In genomic region chr10:31758495-31758894, GRCh38 we compare ENCODE assay signal across 9 cellular contexts.
DNase-seq lines count a peak whose midpoint lies in the region; ATAC-seq, FAIRE-seq and TF ChIP-seq lines count a peak whose summit lies in the region.
"Had no signal": no experiment of that assay in that cellular context is flagged by ENCODE, and none has a peak within 500 bp of the region (broad histone marks: within the 10 kb centered on the region; RNA-seq: fewer than 3 reads in every experiment).

No MANE protein-coding gene starts in this region.

- no peaks in the 10 kb centered on the region for H3K79me2 ChIP-seq in GM23338 (replicated peaks; ENCODE audit: insufficient read depth)

- H4K20me1 ChIP-seq in GM23338 (replicated peaks; ENCODE audit: insufficient read depth): no peaks in the 10 kb centered on the region

- H3K27me3 Mint-ChIP-seq in GM23338 (ENCODE audit: insufficient read depth, low read depth, poor library complexity): peaks cover 18% of the 10 kb centered on the region
- H3K27me3 Mint-ChIP-seq in naive thymus-derived CD8-positive, alpha-beta T cell: no peaks in the 10 kb centered on the region
- H3K27me3 Mint-ChIP-seq: activated CD4-positive, alpha-beta T cell treated with anti-CD3 and anti-CD28 coated beads, Interleukin-2, amount 10 ng/mL, durations not matched to agents 24 days and 14 days had no signal

- no peak overlapping the region for H2AFZ ChIP-seq in GM23338

- H3K27ac ChIP-seq in A549: no peak overlapping the region
- no peak overlapping the region for H3K27ac ChIP-seq in GM23338 (ENCODE audit: low read depth)
- H3K27ac ChIP-seq in coronary artery: peak overlapping the region; percentile 84 to 99

- H3K36me3 Mint-ChIP-seq in GM23338 (ENCODE audit: low read depth): peaks cover 15% of the 10 kb centered on the region
- H3K36me3 Mint-ChIP-seq in naive thymus-derived CD8-positive, alpha-beta T cell: no peaks in the 10 kb centered on the region

- 83% methylated on average over 5 of the region's 5 CpGs for WGBS in A549 (ENCODE audit: missing lambda C conversion rate)

- no peaks in the 10 kb centered on the region for H3K36me3 ChIP-seq in GM23338 (ENCODE audit: insufficient read depth)

- ATAC-seq in A549 (no peak), GM23338 (no peak)
- ATAC-seq in naive thymus-derived CD8-positive, alpha-beta T cell: no peak

- peak overlapping the region; percentile 87 for H3K4me3 Mint-ChIP-seq in GM23338
- peak overlapping the region in 9 of 10 donors; percentile 15 to 93 (median 52) for H3K4me3 Mint-ChIP-seq in naive thymus-derived CD8-positive, alpha-beta T cell

- CTCF ChIA-PET in A549 (lab: Yijun Ruan, JAX): no interaction called here

- no peaks in the 10 kb centered on the region; the same call in 1 of the 2 replicates for H3K9me2 ChIP-seq in GM23338 (ENCODE audit: insufficient read depth)

- peaks cover 9% of the 10 kb centered on the region for H3K9me3 Mint-ChIP-seq in GM23338
- H3K9me3 Mint-ChIP-seq in naive thymus-derived CD8-positive, alpha-beta T cell: no peaks in the 10 kb centered on the region
- H3K9me3 Mint-ChIP-seq: activated CD4-positive, alpha-beta T cell treated with anti-CD3 and anti-CD28 coated beads, Interleukin-2, amount 10 ng/mL, durations not matched to agents 24 days and 14 days had no signal

- TF ChIP-seq RAD21 in A549 (conservative IDR thresholded peaks at IDR 0.05 in 1 of 2, IDR thresholded peaks at IDR 0.05 in 1 of 2): no peak

- peaks cover 76% of the 10 kb centered on the region for H3K4me1 Mint-ChIP-seq in GM23338
- H3K4me1 Mint-ChIP-seq in naive thymus-derived CD8-positive, alpha-beta T cell: peaks cover 2 to 18% (median 15%) of the 10 kb centered on the region in 4 donors

- H3K4me2 ChIP-seq in A549 (peak overlapping the region; percentile 99), GM23338 (peak overlapping the region; percentile 64; the same call in 1 of the 2 replicates)

- H3K27me3 ChIP-seq in GM23338 (ENCODE audit: insufficient read depth): no peaks in the 10 kb centered on the region

- POLR2A ChIA-PET in A549 (lab: Yijun Ruan, JAX): no interaction called here
- POLR2A ChIA-PET in naive thymus-derived CD8-positive, alpha-beta T cell (lab: Charles Lee): no interaction called here

- DNase-seq in A549 (ENCODE audit: low read depth in 1 of 2, low spot score in 1 of 2): no peak
- no peak for DNase-seq in GM23338 (ENCODE audit: low spot score)
- no peak for DNase-seq in coronary artery (ENCODE audit: low spot score)
- no peak for DNase-seq in naive thymus-derived CD8-positive, alpha-beta T cell
- DNase-seq in GM10266 (ENCODE audit: extremely low spot score): no peak
- no peak for DNase-seq in NOMO-1 treated with DMSO at 0.1 percent for 48 hours (lab: John Stamatoyannopoulos, UW; ENCODE audit: unreplicated experiment)
- DNase-seq in SW480 (ENCODE audit: low spot score): no peak
- no peak for DNase-seq in NCI-H146 treated with DMSO at 0.1 percent for 48 hours (lab: John Stamatoyannopoulos, UW; ENCODE audit: unreplicated experiment)

- no peak for TF ChIP-seq CTCF in A549 (IDR thresholded peaks at IDR 0.05)
- TF ChIP-seq CTCF in GM23338 (conservative IDR thresholded peaks at IDR 0.05; ENCODE audit: low read depth in 2 of 2): no peak
- no peak for TF ChIP-seq CTCF in coronary artery (IDR thresholded peaks at IDR 0.05)
- TF ChIP-seq CTCF in GM10266 (IDR thresholded peaks at IDR 0.05; ENCODE audit: control insufficient read depth, insufficient read depth, low read depth, missing control alignments): no peak

- no peaks in the 10 kb centered on the region for H3K9me3 ChIP-seq in A549

- no peak for TF ChIP-seq EP300 in A549 (IDR thresholded peaks at IDR 0.05)

- 0 out of 2 replicates have a peak, but pooled peaks cover 7% of the 10 kb centered on the region for H3F3A ChIP-seq in GM23338 (replicated peaks; ENCODE audit: low read depth)

- peak overlapping the region; percentile 64; the same call in 2 of the 3 replicates for H3K4me3 ChIP-seq in A549
- H3K4me3 ChIP-seq in GM23338: no peak overlapping the region
- no peak overlapping the region for H3K4me3 ChIP-seq in coronary artery

- FAIRE-seq in A549 (lab: Jason Lieb, UNC): no peak

- no peak overlapping the region for H3K27ac Mint-ChIP-seq in GM23338
- peak overlapping the region in 7 of 10 donors; percentile 19 to 89 (median 58) for H3K27ac Mint-ChIP-seq in naive thymus-derived CD8-positive, alpha-beta T cell

- H3K4me1 ChIP-seq in A549 (peaks cover 25% of the 10 kb centered on the region), GM23338 (ENCODE audit: insufficient read depth) (peaks cover 52% of the 10 kb centered on the region)

- no peak for TF ChIP-seq POLR2A in A549 (IDR thresholded peaks at IDR 0.05; ENCODE audit: low read length)

TF ChIP-seq in A549, 52 proteins besides CTCF, POLR2A, EP300 and RAD21 (continues in another document):
- TF ChIP-seq JUNB (IDR thresholded peaks at IDR 0.05): no peak
- no peak for TF ChIP-seq EHMT2 (IDR thresholded peaks at IDR 0.05; ENCODE audit: low read depth)
- TF ChIP-seq TP53 (CRISPR knock-in tag; IDR thresholded peaks at IDR 0.05): no peak
- TF ChIP-seq ZC3H11A (IDR thresholded peaks at IDR 0.05): no peak
- no peak for TF ChIP-seq BHLHE40 (IDR thresholded peaks at IDR 0.05; ENCODE audit: low read depth, low read length)
- TF ChIP-seq E2F6 (IDR thresholded peaks at IDR 0.05; ENCODE audit: borderline replicate concordance, low read depth): no peak
- no peak for TF ChIP-seq MYC (IDR thresholded peaks at IDR 0.05; ENCODE audit: borderline replicate concordance, low read length)
- TF ChIP-seq ELK1 (IDR thresholded peaks at IDR 0.05; ENCODE audit: low read depth, low read length): no peak
- no peak for TF ChIP-seq HES2 (IDR thresholded peaks at IDR 0.05)
- TF ChIP-seq RARB (CRISPR knock-in tag; IDR thresholded peaks at IDR 0.05): no peak
- TF ChIP-seq ZNF302 (CRISPR knock-in tag; IDR thresholded peaks at IDR 0.05): no peak

TF ChIP-seq in GM23338, 12 proteins besides CTCF, POLR2A, EP300 and RAD21 (continues in another document):
- no peak for TF ChIP-seq ETS1 (IDR thresholded peaks at IDR 0.05)
- TF ChIP-seq REST (IDR thresholded peaks at IDR 0.05; ENCODE audit: unreplicated experiment): no peak
- no peak for TF ChIP-seq NANOG (IDR thresholded peaks at IDR 0.05; ENCODE audit: borderline replicate concordance)
- TF ChIP-seq ZNF331 (CRISPR knock-in tag; IDR thresholded peaks at IDR 0.05; ENCODE audit: low read depth): no peak
- no peak for TF ChIP-seq STAT1 (IDR thresholded peaks at IDR 0.05; ENCODE audit: unreplicated experiment)
- no peak for TF ChIP-seq POLR2AphosphoS5 (IDR thresholded peaks at IDR 0.05; ENCODE audit: low read depth)

Comparison
In these comparisons a context has a peak if more than half of its experiments do, and no peak if none do; other contexts are left out.
1. H3K27ac ChIP-seq: peak in coronary artery (2 of 2); none in A549 (0 of 2) and GM23338 (single experiment).